8 cellular contexts compared by ENCODE assay signal in the genomic region with DNA sequence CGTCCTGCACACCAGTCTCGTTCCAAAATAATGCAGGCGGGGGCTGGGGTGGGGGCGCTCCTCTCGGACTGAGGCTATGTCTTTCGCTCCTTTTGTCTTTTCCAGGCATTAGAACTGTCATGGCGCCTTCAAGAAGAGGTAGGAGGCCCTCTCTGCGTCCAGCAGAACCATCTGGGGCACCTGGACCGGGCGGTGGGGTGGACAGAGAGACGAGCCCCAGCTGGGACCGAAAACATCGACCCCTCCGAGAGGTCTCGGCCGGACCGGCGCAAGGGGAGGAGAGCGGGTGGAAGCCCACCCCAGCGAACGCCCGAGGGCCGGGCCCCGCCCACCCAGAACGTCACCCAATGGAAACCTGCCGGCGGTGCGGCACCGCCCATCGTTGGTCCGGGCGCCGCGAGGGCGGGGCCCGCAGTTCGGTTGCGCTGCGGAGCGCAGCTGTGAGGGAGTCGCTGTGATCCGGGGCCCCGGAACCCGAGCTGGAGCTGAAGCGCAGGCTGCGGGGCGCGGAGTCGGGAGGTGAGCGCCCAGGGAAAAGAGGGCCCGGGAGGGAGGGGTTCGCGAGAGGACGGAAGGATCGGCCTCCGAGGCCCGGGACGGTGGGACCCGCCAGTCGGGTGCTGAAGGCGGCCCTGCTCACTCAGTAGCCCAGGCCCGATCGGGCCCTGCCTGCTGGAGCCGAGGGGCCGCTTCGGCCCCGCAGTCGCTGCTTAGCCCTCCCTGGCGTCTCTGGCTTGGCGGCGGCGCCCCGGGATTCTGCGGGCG. TPM values are rescaled to one million over a fixed set of nuclear protein-coding genes. Genes with fewer than 3 reads are reported as not detected.
DNase-seq lines count a peak whose midpoint lies in the region; ATAC-seq lines count a peak whose summit lies in the region.

A gene (plus strand): TSS at position 419 of the 765 bp plus-strand sequence. CDS start 4,643 bp downstream, outside the sequence.

- ATAC-seq in GM19328 (IDR thresholded peaks at IDR 0.05; ENCODE audit: unreplicated experiment) (peak; percentile 81), HG03469 (IDR thresholded peaks at IDR 0.05; ENCODE audit: unreplicated experiment) (peak; percentile 81), left lobe of liver (peak; percentile 93)

- DNase-seq in C1 segment of cervical spinal cord (lab: John Stamatoyannopoulos, UW) (peak; percentile 50 to 94 (median 88)), NCI-H748 (lab: John Stamatoyannopoulos, UW; ENCODE audit: unreplicated experiment) (peak; percentile 95), cortex of kidney (lab: John Stamatoyannopoulos, UW) (peak; percentile 53), left lobe of liver (ENCODE audit: low spot score) (peak; percentile 95)
- peak; percentile 91 for DNase-seq in activated CD4-positive, alpha-beta T cell treated with anti-CD3 and anti-CD28 coated beads, Interleukin-2, amount 50 U/mL, for 1 hour
- DNase-seq in stimulated activated CD4-positive, alpha-beta T cell treated with anti-CD3 and anti-CD28 coated beads, Interleukin-2, amount 100 ng/mL, for 24 hours = peak; percentile 95 to 96

RNA-seq across cellular contexts. Expression of the gene that starts here (rescaled TPM):
- total RNA-seq in left lobe of liver = 37.2 TPM

Comparison
In these comparisons a context has a peak if more than half of its experiments do, and no peak if none do; other contexts are left out.
1. Peak in every context shown above with its lines: DNase-seq and ATAC-seq.